23 cellular contexts compared by ENCODE assay signal in genomic region chr15:42157381-42157780, GRCh38. TPM values are rescaled to one million over a fixed set of nuclear protein-coding genes. Genes with fewer than 3 reads are reported as not detected.
DNase-seq lines count a peak whose midpoint lies in the region; ATAC-seq, FAIRE-seq and TF ChIP-seq lines count a peak whose summit lies in the region.
"Had no signal": no experiment of that assay in that cellular context is flagged by ENCODE, and none has a peak within 500 bp of the region (broad histone marks: within the 10 kb centered on the region; RNA-seq: fewer than 3 reads in every experiment).

No MANE protein-coding gene starts in this region.

- TF ChIP-seq CTCF in left ventricle myocardium inferior (IDR thresholded peaks at IDR 0.05; ENCODE audit: borderline replicate concordance), result no peak
- no peak for TF ChIP-seq CTCF in K562 (IDR thresholded peaks at IDR 0.05 in 2 of 3, conservative IDR thresholded peaks at IDR 0.05 in 1 of 3; ENCODE audit: insufficient read depth in 2 of 3, low read depth in 1 of 3, low read length in 3 of 3)
- no peak for TF ChIP-seq CTCF in psoas muscle (IDR thresholded peaks at IDR 0.05)
- TF ChIP-seq CTCF in lower lobe of right lung (IDR thresholded peaks at IDR 0.05), result no peak

- WGBS in K562 (ENCODE audit: insufficient coverage, low coverage, missing lambda C conversion rate), result 78% methylated on average over 8 of the region's 8 CpGs
- WGBS in psoas muscle, 3 donors, result 95 to 97% (median 96%) methylated on average over 8 of the region's 8 CpGs

- no peaks in the 10 kb centered on the region for H4K20me1 ChIP-seq in K562 (replicated peaks; ENCODE audit: control insufficient read depth, insufficient read depth, low read length)

- BruUV-seq in K562 (replicated peaks; lab: Mats Ljungman, UMichigan), result no TSS peak

- POLR2A ChIA-PET in K562 (lab: Yijun Ruan, JAX), result interaction anchor here (1.5 kb wide), 1 partner anchor 13 kb away, joined by 6 read pairs; no protein-coding TSS in a partner anchor

- peaks cover 8% of the 10 kb centered on the region for H3K9me1 ChIP-seq in K562 (ENCODE audit: control insufficient read depth, insufficient read depth, low read length)

- in situ Hi-C loops in K562 (cut with MboI), result no loop called here

- H3K36me3 ChIP-seq in left ventricle myocardium inferior (peaks cover 29% of the 10 kb centered on the region), K562 (ENCODE audit: control insufficient read depth, insufficient read depth, low read length) (peaks cover 38% of the 10 kb centered on the region; the same call in 2 of the 3 replicates), psoas muscle (ENCODE audit: insufficient read depth in 1 of 2, low read depth in 1 of 2) (peaks cover 0 to 37% of the 10 kb centered on the region in 2 donors), lower lobe of right lung (peaks cover 37% of the 10 kb centered on the region)

- H3K4me1 ChIP-seq in left ventricle myocardium inferior, result peaks cover 59% of the 10 kb centered on the region
- H3K4me1 ChIP-seq in K562 (replicated peaks in 1 of 2; ENCODE audit: control insufficient read depth in 2 of 2, insufficient read depth in 2 of 2, low read length in 2 of 2), result peaks cover 17 to 27% of the 10 kb centered on the region in 2 experiments; a peak in 4 of 5 replicates
- peaks cover 37% of the 10 kb centered on the region for H3K4me1 ChIP-seq in psoas muscle
- H3K4me1 ChIP-seq in lower lobe of right lung, result peaks cover 10% of the 10 kb centered on the region

- no peak for TF ChIP-seq POLR2A in K562 (conservative IDR thresholded peaks at IDR 0.05)

- CTCF ChIA-PET in K562 (lab: Yijun Ruan, JAX; ENCODE audit: low intra/inter-chr PET ratio), result no interaction called here

- ATAC-seq in K562, result no peak
- ATAC-seq in psoas muscle, result no peak
- no peak for ATAC-seq in HG03159 (IDR thresholded peaks at IDR 0.05; ENCODE audit: unreplicated experiment)
- no peak for ATAC-seq in lower lobe of right lung
- no peak for ATAC-seq in GM19395 (IDR thresholded peaks at IDR 0.05; ENCODE audit: unreplicated experiment)

- H3K79me2 ChIP-seq in K562 (ENCODE audit: control insufficient read depth, insufficient read depth, low read length), result no peaks in the 10 kb centered on the region

- H3K4me3 ChIP-seq in left ventricle myocardium inferior (no peak overlapping the region), K562 (no peak overlapping the region), psoas muscle (no peak overlapping the region), lower lobe of right lung (no peak overlapping the region)
- H3K4me3 ChIP-seq: SJSA1 had no signal

- intact Hi-C loops in cardiac septum (cut with DNase I), result no loop called here
- intact Hi-C loops in left ventricle myocardium inferior (cut with micrococcal nuclease), result no loop called here
- intact Hi-C loops in K562 (cut with micrococcal nuclease), result no loop called here
- intact Hi-C loops in psoas muscle (cut with DNase I), result no loop called here
- intact Hi-C loops in lower lobe of right lung (cut with DNase I), result no loop called here

- FAIRE-seq in K562 (lab: Jason Lieb, UNC), result peak; percentile 42
- FAIRE-seq: GM18507, HepG2 had no signal

- H3K27me3 ChIP-seq in left ventricle myocardium inferior (ENCODE audit: low read depth) (no peaks in the 10 kb centered on the region), K562 (ENCODE audit: control insufficient read depth in 2 of 2, insufficient read depth in 2 of 2, low read length in 2 of 2) (peaks cover 0 to 7% of the 10 kb centered on the region in 2 experiments; a peak in 2 of 5 replicates), psoas muscle (ENCODE audit: insufficient read depth in 3 of 3, low read length in 2 of 3) (no peaks in the 10 kb centered on the region), lower lobe of right lung (ENCODE audit: low read depth) (no peaks in the 10 kb centered on the region)
- H3K27me3 ChIP-seq: SJSA1 had no signal

- peak; percentile 12 for DNase-seq in cardiac septum (ENCODE audit: low spot score)
- DNase-seq in left ventricle myocardium inferior, result no peak
- no peak for DNase-seq in K562 (ENCODE audit: extremely low read depth in 1 of 4, low spot score in 3 of 4)
- DNase-seq in psoas muscle, result no peak
- DNase-seq in lower lobe of right lung, result no peak
- DNase-seq: CD4-positive, alpha-beta memory T cell; DMS153; KBM-7; NCI-H1105; NCI-H146; NCI-H2029; NCI-H2227 treated with DMSO at 0.1 percent for 48 hours; NCI-H510A; NCI-H748 treated with DMSO at 0.1 percent for 48 hours had no signal

- no peak for TF ChIP-seq RAD21 in K562 (CRISPR knock-in tag; conservative IDR thresholded peaks at IDR 0.05 in 1 of 2, IDR thresholded peaks at IDR 0.05 in 1 of 2)

- H3K9me3 ChIP-seq in left ventricle myocardium inferior (replicated peaks) (no peaks in the 10 kb centered on the region), K562 (replicated peaks; ENCODE audit: control insufficient read depth, insufficient read depth, low read depth, low read length) (no peaks in the 10 kb centered on the region), psoas muscle (no peaks in the 10 kb centered on the region), lower lobe of right lung (no peaks in the 10 kb centered on the region)
- H3K9me3 ChIP-seq: SJSA1 had no signal

- TF ChIP-seq EP300 in K562 (IDR thresholded peaks at IDR 0.05; ENCODE audit: low read length), result no peak

- no peak overlapping the region for H2AFZ ChIP-seq in K562 (ENCODE audit: low read depth, low read length)

- H3K4me2 ChIP-seq in K562 (ENCODE audit: insufficient read depth, low read length), result no peak overlapping the region

- H3K9ac ChIP-seq in K562 (ENCODE audit: insufficient read depth in 1 of 2, low read depth in 2 of 2, low read length in 2 of 2), result no peak overlapping the region

- H3K27ac ChIP-seq in left ventricle myocardium inferior (replicated peaks) (no peak overlapping the region), K562 (ENCODE audit: extremely low read depth, low read depth, low read length) (no peak overlapping the region; the same call in 2 of the 3 replicates), psoas muscle (peak overlapping the region; percentile 53), lower lobe of right lung (no peak overlapping the region)
- H3K27ac ChIP-seq: HL-60, SJSA1 had no signal

TF ChIP-seq in K562, 482 proteins besides CTCF, POLR2A, EP300 and RAD21 (continues in another document):
- TF ChIP-seq KHSRP (IDR thresholded peaks at IDR 0.05), result no peak
- TF ChIP-seq NR2C2 (CRISPR knock-in tag; IDR thresholded peaks at IDR 0.05), result no peak
- no peak for TF ChIP-seq NR2C2 (tag; IDR thresholded peaks at IDR 0.05)
- TF ChIP-seq ZNF695 (CRISPR knock-in tag; IDR thresholded peaks at IDR 0.05), result no peak
- TF ChIP-seq ZFX (CRISPR knock-in tag; IDR thresholded peaks at IDR 0.05), result no peak

RNA-seq across cellular contexts. Expression of gene PLA2G4F, which starts 0.9 kb away (rescaled TPM):
- total RNA-seq in cardiac septum, result 0.48 TPM
- 2.1 TPM for total RNA-seq in left ventricle myocardium inferior
- not detected in 2 replicates for total RNA-seq in K562 (2011; cell fraction: chromatin; rRNA removed; ENCODE audit: low replicate concordance)
- not detected in 2 replicates for total RNA-seq in K562 (2011; cell fraction: nucleolus; rRNA removed)
- total RNA-seq in K562 (2011; cell fraction: nucleoplasm; rRNA removed), result not detected in 2 replicates
- total RNA-seq in K562 (2014; rRNA removed), result not detected in 2 replicates
- not detected in 2 replicates for total RNA-seq in K562 (2014; rRNA removed; fragmentation: Illumina TruSeq; extraction: Trizol)
- not detected in 2 replicates for total RNA-seq in K562 (2015; rRNA removed; fragmentation: Illumina TruSeq; extraction: Trizol)
- total RNA-seq in K562 (2021), result 0.02 TPM in 1 of 2 replicates, not detected in the other
- not detected in 2 replicates for polyA plus RNA-seq in K562 (2011; rRNA removed)
- not detected in 2 replicates for polyA plus RNA-seq in K562 (2011; cell fraction: cytosol; rRNA removed)
- not detected in 2 replicates for polyA plus RNA-seq in K562 (2011; cell fraction: nucleus; rRNA removed)
- polyA plus RNA-seq in K562 (2012), result not detected in 2 replicates
- not detected in 2 replicates for polyA plus RNA-seq in K562 (2014; fragmentation: Illumina TruSeq; extraction: Trizol)
- not detected for polyA plus RNA-seq in K562 (2014; fragmentation: Nextera tagmentation; extraction: Ambion mirVana)
- not detected in 2 replicates for polyA plus RNA-seq in K562 (2014; rRNA removed)
- not detected in 2 replicates for polyA minus RNA-seq in K562 (2011; rRNA and poly(A)+ RNA removed)
- polyA minus RNA-seq in K562 (2011; cell fraction: cytosol; rRNA and poly(A)+ RNA removed), result not detected in 2 replicates
- polyA minus RNA-seq in K562 (2011; cell fraction: nucleus; rRNA and poly(A)+ RNA removed), result not detected in 2 replicates
- 1 to 10 TPM; 1.9 to 5.3 (median 3.6) TPM for total RNA-seq in psoas muscle
- polyA plus RNA-seq in psoas muscle, result under 1 TPM; 0.20 to 0.93 (median 0.86) TPM
- total RNA-seq in lower lobe of right lung, result 99.0 TPM
- total RNA-seq: CD4-positive, alpha-beta memory T cell; G401; H7; HepG2; SJSA1 had no signal
- polyA plus RNA-seq: BJ; CD4-positive, alpha-beta memory T cell had no signal

RNA-seq across cellular contexts. Expression of gene VPS39, which starts 50.7 kb away (rescaled TPM):
- 49.3 TPM for total RNA-seq in cardiac septum
- 49.2 TPM for total RNA-seq in left ventricle myocardium inferior
- 134 and 179 TPM in 2 replicates for total RNA-seq in K562 (2011; cell fraction: chromatin; rRNA removed; ENCODE audit: low replicate concordance)
- total RNA-seq in K562 (2011; cell fraction: nucleolus; rRNA removed), result 68.2 and 73.7 TPM in 2 replicates
- total RNA-seq in K562 (2011; cell fraction: nucleoplasm; rRNA removed), result 95.3 and 116 TPM in 2 replicates
- total RNA-seq in K562 (2014; rRNA removed), result 16.8 and 17.1 TPM in 2 replicates
- 20.0 and 21.5 TPM in 2 replicates for total RNA-seq in K562 (2014; rRNA removed; fragmentation: Illumina TruSeq; extraction: Trizol)
- total RNA-seq in K562 (2015; rRNA removed; fragmentation: Illumina TruSeq; extraction: Trizol), result 21.6 and 23.1 TPM in 2 replicates
- 31.9 and 37.3 TPM in 2 replicates for total RNA-seq in K562 (2021)
- polyA plus RNA-seq in K562 (2011; rRNA removed), result 34.4 and 37.5 TPM in 2 replicates
- 25.0 and 28.8 TPM in 2 replicates for polyA plus RNA-seq in K562 (2011; cell fraction: cytosol; rRNA removed)
- 120 and 133 TPM in 2 replicates for polyA plus RNA-seq in K562 (2011; cell fraction: nucleus; rRNA removed)
- 20.8 and 33.3 TPM in 2 replicates for polyA plus RNA-seq in K562 (2012)
- polyA plus RNA-seq in K562 (2014; fragmentation: Illumina TruSeq; extraction: Trizol), result 27.8 and 28.7 TPM in 2 replicates
- 1 to 10 TPM; 3.2 to 8.0 TPM for polyA plus RNA-seq in K562 (2014; fragmentation: Nextera tagmentation; extraction: Ambion mirVana)
- polyA plus RNA-seq in K562 (2014; rRNA removed), result 21.8 and 28.2 TPM in 2 replicates
- polyA minus RNA-seq in K562 (2011; rRNA and poly(A)+ RNA removed), result 41.2 and 41.5 TPM in 2 replicates
- 17.1 and 19.3 TPM in 2 replicates for polyA minus RNA-seq in K562 (2011; cell fraction: cytosol; rRNA and poly(A)+ RNA removed)
- 60.0 and 66.3 TPM in 2 replicates for polyA minus RNA-seq in K562 (2011; cell fraction: nucleus; rRNA and poly(A)+ RNA removed)
- total RNA-seq in psoas muscle, result 10 to 100 TPM; 37.3 to 47.8 (median 46.2) TPM
- 10 to 100 TPM; 15.2 to 43.3 (median 17.7) TPM for polyA plus RNA-seq in psoas muscle
- total RNA-seq in lower lobe of right lung, result 79.9 TPM

Comparison
In these comparisons a context has a peak if more than half of its experiments do, and no peak if none do; other contexts are left out.
1. RNA of gene PLA2G4F, which starts 0.9 kb away (total RNA-seq): 99.0 TPM in lower lobe of right lung (single experiment); 1.9 to 5.3 TPM in psoas muscle, 2.1 TPM in left ventricle myocardium inferior (single experiment), 0.48 TPM in cardiac septum (single experiment) and 0.02 TPM in K562; every median in the first group is over 10 times any median in the second.